In the genomic region with DNA sequence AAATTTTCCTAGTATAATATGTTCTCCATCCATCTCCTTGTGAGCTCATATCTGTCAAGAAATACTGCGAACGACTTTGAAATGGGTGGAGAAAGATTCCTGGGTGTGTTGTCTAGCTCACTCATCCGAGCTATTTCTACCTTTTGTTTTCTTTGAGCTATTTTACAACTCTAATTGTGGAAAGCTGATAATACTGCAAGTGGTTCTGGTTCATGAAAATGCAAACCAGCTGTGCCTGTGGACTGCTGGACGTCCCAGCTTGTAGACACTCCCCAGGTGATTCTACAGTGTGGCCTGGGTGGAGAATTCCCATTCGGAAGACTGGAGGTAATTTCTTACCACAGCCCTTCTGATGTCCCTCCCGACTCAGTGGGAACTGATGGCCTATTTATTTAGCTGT, we compare ENCODE assay signal across 26 cellular contexts. TPM values are rescaled to one million over a fixed set of nuclear protein-coding genes. Genes with fewer than 3 reads are reported as not detected.
DNase-seq lines count a peak whose midpoint lies in the region; ATAC-seq, FAIRE-seq and TF ChIP-seq lines count a peak whose summit lies in the region.
"Had no signal": no experiment of that assay in that cellular context is flagged by ENCODE, and none has a peak within 500 bp of the region (broad histone marks: within the 10 kb centered on the region; RNA-seq: fewer than 3 reads in every experiment).

No MANE protein-coding gene starts in this region.

- POLR2A ChIA-PET in K562 (lab: Yijun Ruan, JAX) = interaction anchor here (0.6 to 2.2 kb wide), 5 partner anchors 9 to 42 kb away, joined by 3 to 18 read pairs (median 3); no protein-coding TSS in a partner anchor

- H3K27me3 Mint-ChIP-seq in type B pancreatic cell = no peaks in the 10 kb centered on the region

- no TSS peak for BruUV-seq in K562 (replicated peaks; lab: Mats Ljungman, UMichigan)

- no peak overlapping the region for H2BK5ac ChIP-seq in mesenchymal stem cell (ENCODE audit: low read depth, low read length, poor library complexity, severe bottlenecking)

- no peak overlapping the region for H2AK5ac ChIP-seq in mesenchymal stem cell (ENCODE audit: low read length, severe bottlenecking)

- in situ Hi-C loops in K562 (cut with MboI) = no loop called here

- 50% methylated on average over 6 of the region's 6 CpGs for WGBS in K562 (ENCODE audit: insufficient coverage, low coverage, missing lambda C conversion rate)
- 80% methylated on average over 5 of the region's 6 CpGs for WGBS in mesenchymal stem cell

- peaks cover 44% of the 10 kb centered on the region for H3K4me1 Mint-ChIP-seq in type B pancreatic cell (ENCODE audit: unreplicated experiment)

- no peak for ATAC-seq in K562
- ATAC-seq in HG03432 (IDR thresholded peaks at IDR 0.05; ENCODE audit: unreplicated experiment) = no peak

- H3K4me3 ChIP-seq in cardiac muscle cell (no peak overlapping the region), K562 (no peak overlapping the region), mesenchymal stem cell (ENCODE audit: insufficient read depth in 1 of 2, low read depth in 1 of 2, low read length in 2 of 2) (no peak overlapping the region), dorsolateral prefrontal cortex (no peak overlapping the region)
- H3K4me3 ChIP-seq: left ventricle myocardium inferior had no signal

- H3K9me3 Mint-ChIP-seq in type B pancreatic cell = no peaks in the 10 kb centered on the region
- H3K9me3 Mint-ChIP-seq: T-helper 1 cell treated with Interleukin-12 subunit alpha and Interleukin-12 subunit beta and Interleukin-4 antibody, amounts not matched to agents 30 μg/mL and 1 μg/mL, for 36 hours had no signal

- H3K9ac ChIP-seq in K562 (ENCODE audit: insufficient read depth in 1 of 2, low read depth in 2 of 2, low read length in 2 of 2) (no peak overlapping the region), mesenchymal stem cell (ENCODE audit: low read length) (peak overlapping the region; percentile 5)

- H3K36me3 ChIP-seq in cardiac muscle cell = no peaks in the 10 kb centered on the region
- peaks cover 24% of the 10 kb centered on the region; the same call in 2 of the 3 replicates for H3K36me3 ChIP-seq in K562 (ENCODE audit: control insufficient read depth, insufficient read depth, low read length)
- H3K36me3 ChIP-seq in mesenchymal stem cell (ENCODE audit: control insufficient read depth in 1 of 2, insufficient read depth in 2 of 2, low read depth in 1 of 2, low read length in 2 of 2) = no peaks in the 10 kb centered on the region
- H3K36me3 ChIP-seq: left ventricle myocardium inferior, WERI-Rb-1 had no signal

- peaks cover 50% of the 10 kb centered on the region for H3K79me1 ChIP-seq in mesenchymal stem cell (replicated peaks; ENCODE audit: low read length, poor library complexity, severe bottlenecking)

- no peak overlapping the region for H2BK120ac ChIP-seq in mesenchymal stem cell (ENCODE audit: low read depth, low read length)

- peaks cover 19% of the 10 kb centered on the region; the same call in 1 of the 2 replicates for H4K20me1 ChIP-seq in K562 (replicated peaks; ENCODE audit: control insufficient read depth, insufficient read depth, low read length)

- H3K4me3 Mint-ChIP-seq in type B pancreatic cell = peak overlapping the region; percentile 46
- H3K4me3 Mint-ChIP-seq: T-helper 1 cell treated with Interleukin-12 subunit alpha and Interleukin-12 subunit beta and Interleukin-4 antibody, amounts not matched to agents 30 μg/mL and 1 μg/mL, for 36 hours had no signal

- no peak overlapping the region for H3K14ac ChIP-seq in mesenchymal stem cell (ENCODE audit: low read length in 2 of 2)

- peaks cover 96% of the 10 kb centered on the region for H3K79me2 ChIP-seq in K562 (ENCODE audit: control insufficient read depth, insufficient read depth, low read length)

- CTCF ChIA-PET in K562 (lab: Yijun Ruan, JAX; ENCODE audit: low intra/inter-chr PET ratio) = no interaction called here

- H3K18ac ChIP-seq in mesenchymal stem cell (ENCODE audit: low read depth in 1 of 2, low read length in 2 of 2) = no peak overlapping the region

- H3K27me3 ChIP-seq in cardiac muscle cell = no peaks in the 10 kb centered on the region
- no peaks in the 10 kb centered on the region for H3K27me3 ChIP-seq in K562 (ENCODE audit: control insufficient read depth in 2 of 2, insufficient read depth in 2 of 2, low read length in 2 of 2)
- no peaks in the 10 kb centered on the region for H3K27me3 ChIP-seq in mesenchymal stem cell (ENCODE audit: control insufficient read depth in 1 of 2, insufficient read depth in 1 of 2, low read length in 2 of 2)
- H3K27me3 ChIP-seq in dorsolateral prefrontal cortex = no peaks in the 10 kb centered on the region

- H4K91ac ChIP-seq in mesenchymal stem cell (ENCODE audit: low read length) = no peak overlapping the region

- no peaks in the 10 kb centered on the region for H3K9me3 ChIP-seq in cardiac muscle cell (ENCODE audit: low read depth)
- no peaks in the 10 kb centered on the region for H3K9me3 ChIP-seq in K562 (replicated peaks; ENCODE audit: control insufficient read depth, insufficient read depth, low read depth, low read length)
- H3K9me3 ChIP-seq in mesenchymal stem cell (ENCODE audit: control insufficient read depth, low read length) = no peaks in the 10 kb centered on the region
- H3K9me3 ChIP-seq: left ventricle myocardium inferior had no signal

- H3K9me1 ChIP-seq in K562 (ENCODE audit: control insufficient read depth, insufficient read depth, low read length) = no peaks in the 10 kb centered on the region

- no peak overlapping the region for H3K23ac ChIP-seq in mesenchymal stem cell (ENCODE audit: low read length in 2 of 2)

- H2AFZ ChIP-seq in K562 (ENCODE audit: low read depth, low read length) (no peak overlapping the region), mesenchymal stem cell (ENCODE audit: low read depth, low read length) (no peak overlapping the region)

- no peak overlapping the region for H2BK12ac ChIP-seq in mesenchymal stem cell (ENCODE audit: low read length in 2 of 2)

- H3K27ac ChIP-seq in cardiac muscle cell = peak overlapping the region; percentile 48
- H3K27ac ChIP-seq in K562 (ENCODE audit: extremely low read depth, low read depth, low read length) = peak overlapping the region; percentile 23; the same call in 1 of the 3 replicates
- H3K27ac ChIP-seq in mesenchymal stem cell (ENCODE audit: low read length, poor library complexity, severe bottlenecking) = no peak overlapping the region
- no peak overlapping the region for H3K27ac ChIP-seq in dorsolateral prefrontal cortex
- H3K27ac ChIP-seq: left ventricle myocardium inferior, WERI-Rb-1 had no signal

- H3K4me2 ChIP-seq in K562 (ENCODE audit: insufficient read depth, low read length) (no peak overlapping the region), mesenchymal stem cell (ENCODE audit: low read length, poor library complexity, severe bottlenecking) (no peak overlapping the region)

- TF ChIP-seq EP300 in K562 (IDR thresholded peaks at IDR 0.05; ENCODE audit: low read length) = no peak

- FAIRE-seq in K562 (lab: Jason Lieb, UNC) = no peak
- FAIRE-seq: A204.1, G401.6, urothelium cell line had no signal

- H3K4ac ChIP-seq in mesenchymal stem cell (ENCODE audit: low read depth in 1 of 2, low read length in 2 of 2) = no peak overlapping the region

- H3K27ac Mint-ChIP-seq in type B pancreatic cell = peak overlapping the region; percentile 84
- H3K27ac Mint-ChIP-seq: T-helper 1 cell treated with Interleukin-12 subunit alpha and Interleukin-12 subunit beta and Interleukin-4 antibody, amounts not matched to agents 30 μg/mL and 1 μg/mL, for 36 hours had no signal

- no peak for TF ChIP-seq POLR2A in K562 (conservative IDR thresholded peaks at IDR 0.05)

- H4K8ac ChIP-seq in mesenchymal stem cell (ENCODE audit: low read length) = no peak overlapping the region

- TF ChIP-seq CTCF in cardiac muscle cell (IDR thresholded peaks at IDR 0.05; ENCODE audit: low read depth, low read length) (no peak), K562 (IDR thresholded peaks at IDR 0.05 in 2 of 3, conservative IDR thresholded peaks at IDR 0.05 in 1 of 3; ENCODE audit: insufficient read depth in 2 of 3, low read depth in 1 of 3, low read length in 3 of 3) (no peak), type B pancreatic cell (conservative IDR thresholded peaks at IDR 0.05) (no peak), dorsolateral prefrontal cortex (IDR thresholded peaks at IDR 0.05 in 54 of 56, conservative IDR thresholded peaks at IDR 0.05 in 2 of 56; ENCODE audit: low read depth in 1 of 56, partially characterized antibody in 56 of 56) (no peak)

- DNase-seq in cardiac muscle cell (ENCODE audit: low read depth in 1 of 2, low spot score in 1 of 2) = no peak
- no peak for DNase-seq in cardiac septum (ENCODE audit: low spot score)
- DNase-seq in K562 (ENCODE audit: extremely low read depth in 1 of 4, low spot score in 3 of 4) = no peak
- DNase-seq in mesenchymal stem cell = no peak
- DNase-seq in type B pancreatic cell (ENCODE audit: extremely low spot score, unreplicated experiment) = no peak
- no peak for DNase-seq in dorsolateral prefrontal cortex
- no peak for DNase-seq in NCI-H1417 (lab: John Stamatoyannopoulos, UW)
- DNase-seq: activated CD4-positive, alpha-beta T cell treated with anti-CD3 and anti-CD28 coated beads, Interleukin-2, amount 50 U/mL, for 48 hours; activated effector memory CD4-positive, alpha-beta T cell treated with Interleukin-2 at 50 U/mL for 16 hours; cerebellar nuclear complex; effector CD8-positive, alpha-beta T cell; left ventricle myocardium inferior; MM.1S; NCI-H146; NCI-H2171 treated with DMSO at 0.1 percent for 48 hours; NCI-H69; occipital lobe; retina; SIG-M5; stimulated activated CD8-positive, alpha-beta memory T cell treated with anti-CD3 and anti-CD28 coated beads, Interleukin-4, amount 100 ng/mL, for 48 hours; WERI-Rb-1 had no signal

- intact Hi-C loops in cardiac septum (cut with DNase I) = no loop called here
- intact Hi-C loops in K562 (cut with micrococcal nuclease) = no loop called here
- intact Hi-C loops in dorsolateral prefrontal cortex (cut with DNase I) = no loop called here

- no peak for TF ChIP-seq RAD21 in K562 (CRISPR knock-in tag; conservative IDR thresholded peaks at IDR 0.05 in 1 of 2, IDR thresholded peaks at IDR 0.05 in 1 of 2)

- peaks cover 10% of the 10 kb centered on the region for H3K4me1 ChIP-seq in cardiac muscle cell (ENCODE audit: low read depth)
- peaks cover 51 to 59% of the 10 kb centered on the region in 2 experiments for H3K4me1 ChIP-seq in K562 (replicated peaks in 1 of 2; ENCODE audit: control insufficient read depth in 2 of 2, insufficient read depth in 2 of 2, low read length in 2 of 2)
- peaks cover 48% of the 10 kb centered on the region for H3K4me1 ChIP-seq in mesenchymal stem cell (ENCODE audit: control insufficient read depth, insufficient read depth, low read depth, low read length)

- H2BK15ac ChIP-seq in mesenchymal stem cell (ENCODE audit: low read depth, poor library complexity, severe bottlenecking) = no peak overlapping the region

- peaks cover 9% of the 10 kb centered on the region for H3K36me3 Mint-ChIP-seq in type B pancreatic cell

RNA-seq across cellular contexts. Expression of a gene that starts 40.6 kb away (rescaled TPM):
- total RNA-seq in cardiac muscle cell (16.6 and 22.2 TPM in 2 replicates), cardiac septum (19.8 TPM), K562 (2014; rRNA removed) (16.1 and 19.1 TPM in 2 replicates), K562 (2014; rRNA removed; fragmentation: Illumina TruSeq; extraction: Trizol) (10.3 and 10.8 TPM in 2 replicates), K562 (2015; rRNA removed; fragmentation: Illumina TruSeq; extraction: Trizol) (9.7 and 11.5 TPM in 2 replicates), K562 (2021) (66.4 and 82.5 TPM in 2 replicates), type B pancreatic cell (ENCODE audit: low replicate concordance) (46.6 and 51.4 TPM in 2 replicates), dorsolateral prefrontal cortex (100 to 1,000 TPM; 104 to 216 (median 159) TPM)
- polyA plus RNA-seq in cardiac muscle cell (1.6 and 1.8 TPM in 2 replicates), K562 (2011; rRNA removed) (8.1 and 19.2 TPM in 2 replicates), K562 (2014; fragmentation: Illumina TruSeq; extraction: Trizol) (39.4 and 41.6 TPM in 2 replicates), K562 (2014; fragmentation: Nextera tagmentation; extraction: Ambion mirVana) (1 to 10 TPM in 1 of 2 experiments, under 1 TPM in 1; 0.94 to 1.9 TPM), K562 (2014; rRNA removed) (15.6 and 21.0 TPM in 2 replicates)
- total RNA-seq in K562 (2011; cell fraction: chromatin; rRNA removed; ENCODE audit: low replicate concordance) = 107 and 183 TPM in 2 replicates
- total RNA-seq in K562 (2011; cell fraction: nucleolus; rRNA removed) = 75.7 and 79.0 TPM in 2 replicates
- total RNA-seq in K562 (2011; cell fraction: nucleoplasm; rRNA removed) = 101 and 152 TPM in 2 replicates
- 17.6 and 21.0 TPM in 2 replicates for polyA plus RNA-seq in K562 (2011; cell fraction: cytosol; rRNA removed)
- polyA plus RNA-seq in K562 (2011; cell fraction: nucleus; rRNA removed) = 46.1 and 50.8 TPM in 2 replicates
- 51.9 and 88.9 TPM in 2 replicates for polyA plus RNA-seq in K562 (2012)
- polyA minus RNA-seq in K562 (2011; rRNA and poly(A)+ RNA removed) = 20.3 and 24.1 TPM in 2 replicates
- 45.6 and 90.6 TPM in 2 replicates for polyA minus RNA-seq in K562 (2011; cell fraction: cytosol; rRNA and poly(A)+ RNA removed)
- 26.0 and 43.0 TPM in 2 replicates for polyA minus RNA-seq in K562 (2011; cell fraction: nucleus; rRNA and poly(A)+ RNA removed)
- polyA plus RNA-seq in mesenchymal stem cell (2013, experiment 1 of 2) = 34.5 TPM
- 34.1 TPM for polyA plus RNA-seq in mesenchymal stem cell (2013, experiment 2 of 2)

Comparison
In these comparisons a context has a peak if more than half of its experiments do, and no peak if none do; other contexts are left out.
1. H3K27ac ChIP-seq: peak in cardiac muscle cell (single experiment) and K562 (single experiment); none in mesenchymal stem cell (single experiment) and dorsolateral prefrontal cortex (0 of 59).